In genomic region chr2:23208339-23208738, GRCh38 we compare ENCODE assay signal across 15 cellular contexts.
"Had no signal": no experiment of that assay in that cellular context is flagged by ENCODE, and none has a peak within 500 bp of the region (broad histone marks: within the 10 kb centered on the region; RNA-seq: fewer than 3 reads in every experiment).

No MANE protein-coding gene starts in this region.

- H3K4me3 Mint-ChIP-seq: stimulated activated naive B cell treated with anti-CD40 and anti-IgM and Interleukin-4, amounts not matched to agents 10 μg/mL and 1 μg/mL and 100 μg/mL, for 72 hours had no signal

- H3K9me3 ChIP-seq: adrenal gland, breast epithelium, esophagus muscularis mucosa had no signal

- H3K4me3 ChIP-seq: adrenal gland, breast epithelium, esophagus muscularis mucosa had no signal

- H3K4me1 Mint-ChIP-seq: stimulated activated naive B cell treated with anti-CD40 and anti-IgM and Interleukin-4, amounts not matched to agents 10 μg/mL and 1 μg/mL and 100 μg/mL, for 72 hours had no signal

- H3K27ac ChIP-seq: adrenal gland, breast epithelium, esophagus muscularis mucosa, parathyroid adenoma, WERI-Rb-1 had no signal

- H3K79me2 ChIP-seq: parathyroid adenoma had no signal

- ATAC-seq: activated naive CD4-positive, alpha-beta T cell treated with anti-CD3 and anti-CD28 coated beads, Interleukin-2, amount 50 U/mL, for 72 hours; stimulated activated naive B cell treated with anti-CD40 and anti-IgM and Interleukin-4, amounts not matched to agents 10 μg/mL and 1 μg/mL and 100 μg/mL, for 72 hours had no signal

- H3K27me3 ChIP-seq: adrenal gland, breast epithelium, esophagus muscularis mucosa had no signal

- H2AFZ ChIP-seq: parathyroid adenoma had no signal

- H3K36me3 ChIP-seq: adrenal gland, breast epithelium, esophagus muscularis mucosa, WERI-Rb-1 had no signal

- H3K27ac Mint-ChIP-seq: activated naive CD4-positive, alpha-beta T cell treated with anti-CD3 and anti-CD28 coated beads, Interleukin-2, amount 50 U/mL, for 72 hours; stimulated activated naive B cell treated with anti-CD40 and anti-IgM and Interleukin-4, amounts not matched to agents 10 μg/mL and 1 μg/mL and 100 μg/mL, for 72 hours had no signal

- H3K4me1 ChIP-seq: adrenal gland, breast epithelium, parathyroid adenoma had no signal

- H3K36me3 Mint-ChIP-seq: activated naive CD4-positive, alpha-beta T cell treated with anti-CD3 and anti-CD28 coated beads, Interleukin-2, amount 50 U/mL, for 72 hours; stimulated activated naive B cell treated with anti-CD40 and anti-IgM and Interleukin-4, amounts not matched to agents 10 μg/mL and 1 μg/mL and 100 μg/mL, for 72 hours had no signal

- DNase-seq: activated CD4-positive, alpha-beta T cell treated with anti-CD3 and anti-CD28 coated beads for 1 hour; activated CD4-positive, alpha-beta T cell treated with anti-CD3 and anti-CD28 coated beads, Interleukin-2, amount 50 U/mL, for 48 hours; activated gamma-delta T cell; adrenal gland; cerebellar nuclear complex; effector CD4-positive, alpha-beta T cell; left cardiac atrium; midbrain; stimulated activated naive B cell treated with anti-CD40 and anti-IgM and Interleukin-4, amounts not matched to agents 10 μg/mL and 1 μg/mL and 100 μg/mL, for 72 hours; SW 1271; WERI-Rb-1 had no signal
